In genomic region chr7:132614428-132615076, GRCh38 we compare ENCODE assay signal across 8 cellular contexts. TPM values are rescaled to one million over a fixed set of nuclear protein-coding genes. Genes with fewer than 3 reads are reported as not detected.
DNase-seq lines count a peak whose midpoint lies in the region; ATAC-seq and TF ChIP-seq lines count a peak whose summit lies in the region.

No MANE protein-coding gene starts in this region.

- H3K4me3 ChIP-seq in HUES48 (ENCODE audit: low read depth, low read length), result peak overlapping the region; percentile 63
- peak overlapping the region; percentile 45 for H3K4me3 ChIP-seq in mesendoderm (ENCODE audit: low read length)
- H3K4me3 ChIP-seq in aorta (ENCODE audit: low read length in 2 of 2), result peak overlapping the region in 1 of 2 donors; percentile 28

- H2AK5ac ChIP-seq in mesendoderm (ENCODE audit: low read length), result no peak overlapping the region

- in situ Hi-C loops in GM13977 (cut with MboI; ENCODE audit: low pct_unique_long_range_greater_than_20kb, low sequenced_read_pairs, unreplicated experiment), result no loop called here

- intact Hi-C loops in aorta (cut with DNase I), result no loop called here

- no peak overlapping the region for H2BK120ac ChIP-seq in mesendoderm (ENCODE audit: low read depth, low read length)

- no CpG with 5 or more reads among the region's 19 CpGs for WGBS in mesendoderm (ENCODE audit: extremely low coverage, insufficient coverage, low lambda C conversion rate)
- 12 to 13% methylated on average over 19 of the region's 19 CpGs for WGBS in aorta, 2 donors

- H3K23ac ChIP-seq in mesendoderm (ENCODE audit: low read length), result no peak overlapping the region

- peaks cover 21% of the 10 kb centered on the region for H3K27me3 ChIP-seq in HUES48 (ENCODE audit: control insufficient read depth, insufficient read depth, low read length)
- H3K27me3 ChIP-seq in mesendoderm (ENCODE audit: insufficient read depth, low read length, poor library complexity), result no peaks in the 10 kb centered on the region
- no peaks in the 10 kb centered on the region for H3K27me3 ChIP-seq in aorta (ENCODE audit: control insufficient read depth in 1 of 2, insufficient read depth in 2 of 2, low read length in 1 of 2)

- H3K4me1 ChIP-seq in HUES48 (ENCODE audit: control insufficient read depth, insufficient read depth, low read length) (peaks cover 20% of the 10 kb centered on the region), mesendoderm (ENCODE audit: control insufficient read depth, low read depth, low read length) (peaks cover 3% of the 10 kb centered on the region), aorta (ENCODE audit: control insufficient read depth in 1 of 2, insufficient read depth in 2 of 2, low read length in 2 of 2) (no peaks in the 10 kb centered on the region)

- no peak for DNase-seq in AG09319 (ENCODE audit: extremely low read depth, low read depth)
- peak; percentile 35 for DNase-seq in dermis blood vessel endothelial cell
- DNase-seq in mesendoderm, result peak; percentile 87
- peak; percentile 71 to 77 for DNase-seq in aorta
- no peak for DNase-seq in GM13977 (ENCODE audit: low spot score)
- no peak for DNase-seq in activated CD4-positive, alpha-beta T cell treated with anti-CD3 and anti-CD28 coated beads, Interleukin-2, amount 50 U/mL, for 1 hour

- no peak overlapping the region for H4K5ac ChIP-seq in mesendoderm (ENCODE audit: low read length)

- H2BK5ac ChIP-seq in mesendoderm (ENCODE audit: low read length), result no peak overlapping the region

- H3K9ac ChIP-seq in HUES48 (ENCODE audit: low read depth, low read length), result no peak overlapping the region
- peak overlapping the region; percentile 65 for H3K9ac ChIP-seq in mesendoderm (ENCODE audit: low read length)

- H3K79me2 ChIP-seq in mesendoderm (ENCODE audit: control insufficient read depth, insufficient read depth, low read length), result no peaks in the 10 kb centered on the region

- H3K9me3 ChIP-seq in HUES48 (ENCODE audit: control insufficient read depth, insufficient read depth, low read length) (no peaks in the 10 kb centered on the region), aorta (ENCODE audit: control insufficient read depth, low read length) (peaks cover 4% of the 10 kb centered on the region)

- H3K4ac ChIP-seq in mesendoderm (ENCODE audit: low read depth, low read length), result no peak overlapping the region

- peak overlapping the region; percentile 86 for H3K56ac ChIP-seq in mesendoderm (ENCODE audit: low read length)

- TF ChIP-seq CTCF in AG09319 (IDR thresholded peaks at IDR 0.05; ENCODE audit: low read depth, low read length) (peak; percentile 20), GM13977 (IDR thresholded peaks at IDR 0.05; ENCODE audit: extremely low read depth, insufficient read depth, missing control alignments) (no peak)

- no peak overlapping the region for H4K8ac ChIP-seq in mesendoderm (ENCODE audit: low read depth, low read length)

- H3K27ac ChIP-seq in HUES48 (ENCODE audit: low read depth, low read length) (no peak overlapping the region), mesendoderm (ENCODE audit: low read depth, low read length) (no peak overlapping the region), aorta (ENCODE audit: low read depth in 1 of 2, low read length in 2 of 2) (no peak overlapping the region)

- peak overlapping the region; percentile 94 for H3K4me2 ChIP-seq in mesendoderm (ENCODE audit: low read length)

- H3K18ac ChIP-seq in mesendoderm (ENCODE audit: low read length), result peak overlapping the region; percentile 6

- ATAC-seq in aorta (ENCODE audit: low FRiP score) (peak; percentile 60), GM21528 (IDR thresholded peaks at IDR 0.05; ENCODE audit: low FRiP score, unreplicated experiment) (no peak)

- H2BK15ac ChIP-seq in mesendoderm (replicated peaks; ENCODE audit: low read depth), result no peak overlapping the region

- no peaks in the 10 kb centered on the region for H3K36me3 ChIP-seq in HUES48 (ENCODE audit: control insufficient read depth, insufficient read depth, low read length)
- H3K36me3 ChIP-seq in mesendoderm (ENCODE audit: control insufficient read depth, insufficient read depth, low read length), result no peaks in the 10 kb centered on the region
- H3K36me3 ChIP-seq in aorta (ENCODE audit: control insufficient read depth in 1 of 2, insufficient read depth in 2 of 2, low read length in 1 of 2), result no peaks in the 10 kb centered on the region

- H3K79me1 ChIP-seq in mesendoderm (ENCODE audit: low read length), result no peaks in the 10 kb centered on the region

RNA-seq across cellular contexts. Expression of gene PLXNA4, which starts 38.3 kb away (rescaled TPM):
- 1.5 and 14.9 TPM in 2 replicates for total RNA-seq in dermis blood vessel endothelial cell
- 0.24 TPM for polyA plus RNA-seq in mesendoderm (2013, experiment 1 of 2)
- polyA plus RNA-seq in mesendoderm (2013, experiment 2 of 2), result 0.25 TPM
- total RNA-seq in aorta, result 10 to 100 TPM; 22.7 to 30.1 TPM
- 1 to 10 TPM in 1 of 2 donors, under 1 TPM in 1; 0.59 to 1.3 TPM for polyA plus RNA-seq in aorta

Comparison
In these comparisons a context has a peak if more than half of its experiments do, and no peak if none do; other contexts are left out.
1. DNase-seq: peak in dermis blood vessel endothelial cell (single experiment), mesendoderm (single experiment) and aorta (2 of 2); none in AG09319 (single experiment), GM13977 (single experiment) and activated CD4-positive, alpha-beta T cell treated with anti-CD3 and anti-CD28 coated beads, Interleukin-2, amount 50 U/mL, for 1 hour (single experiment).